13 cellular contexts compared by ENCODE assay signal in genomic region chr12:68733661-68734071, GRCh38. TPM values are rescaled to one million over a fixed set of nuclear protein-coding genes. Genes with fewer than 3 reads are reported as not detected.
DNase-seq lines count a peak whose midpoint lies in the region; ATAC-seq, FAIRE-seq and TF ChIP-seq lines count a peak whose summit lies in the region.
"Had no signal": no experiment of that assay in that cellular context is flagged by ENCODE, and none has a peak within 500 bp of the region (broad histone marks: within the 10 kb centered on the region; RNA-seq: fewer than 3 reads in every experiment).

No MANE protein-coding gene starts in this region.

- no peak for TF ChIP-seq RAD21 in K562 (CRISPR knock-in tag; conservative IDR thresholded peaks at IDR 0.05 in 1 of 2, IDR thresholded peaks at IDR 0.05 in 1 of 2)

- TF ChIP-seq CTCF in AG10803 (conservative IDR thresholded peaks at IDR 0.05; ENCODE audit: low read length) = no peak
- TF ChIP-seq CTCF in K562 (IDR thresholded peaks at IDR 0.05 in 2 of 3, conservative IDR thresholded peaks at IDR 0.05 in 1 of 3; ENCODE audit: insufficient read depth in 2 of 3, low read depth in 1 of 3, low read length in 3 of 3) = no peak

- no peak overlapping the region for H2BK5ac ChIP-seq in mesendoderm (ENCODE audit: low read length)

- POLR2A ChIA-PET in K562 (lab: Yijun Ruan, JAX) = interaction anchor here (0.9 kb wide), 1 partner anchor 9 kb away, joined by 3 read pairs; no protein-coding TSS in a partner anchor

- no peak overlapping the region for H2AK5ac ChIP-seq in mesendoderm (ENCODE audit: low read length)

- H4K5ac ChIP-seq in mesendoderm (ENCODE audit: low read length) = no peak overlapping the region

- BruUV-seq in K562 (replicated peaks; lab: Mats Ljungman, UMichigan) = no TSS peak

- H3K4ac ChIP-seq in mesendoderm (ENCODE audit: low read depth, low read length) = no peak overlapping the region

- H3K4me2 ChIP-seq in K562 (ENCODE audit: insufficient read depth, low read length) = no peak overlapping the region
- H3K4me2 ChIP-seq in mesendoderm (ENCODE audit: low read length) = no peak overlapping the region

- ATAC-seq in K562 = no peak
- ATAC-seq in HG03520 (IDR thresholded peaks at IDR 0.05; ENCODE audit: unreplicated experiment) = no peak
- no peak for ATAC-seq in HG03432 (IDR thresholded peaks at IDR 0.05; ENCODE audit: unreplicated experiment)
- ATAC-seq: naive thymus-derived CD8-positive, alpha-beta T cell had no signal

- H3K4me1 ChIP-seq in K562 (replicated peaks in 1 of 2; ENCODE audit: control insufficient read depth in 2 of 2, insufficient read depth in 2 of 2, low read length in 2 of 2) = no peaks in the 10 kb centered on the region
- H3K4me1 ChIP-seq in mesendoderm (ENCODE audit: control insufficient read depth, low read depth, low read length) = no peaks in the 10 kb centered on the region

- no peaks in the 10 kb centered on the region for H3K9me3 ChIP-seq in K562 (replicated peaks; ENCODE audit: control insufficient read depth, insufficient read depth, low read depth, low read length)

- intact Hi-C loops in K562 (cut with micrococcal nuclease) = no loop called here
- intact Hi-C loops in posterior cingulate gyrus (cut with DNase I) = no loop called here

- H4K8ac ChIP-seq in mesendoderm (ENCODE audit: low read depth, low read length) = no peak overlapping the region

- CTCF ChIA-PET in K562 (lab: Yijun Ruan, JAX; ENCODE audit: low intra/inter-chr PET ratio) = no interaction called here

- H3K23ac ChIP-seq in mesendoderm (ENCODE audit: low read length) = no peak overlapping the region

- H3K9ac ChIP-seq in K562 (ENCODE audit: insufficient read depth in 1 of 2, low read depth in 2 of 2, low read length in 2 of 2) (no peak overlapping the region), mesendoderm (ENCODE audit: low read length) (no peak overlapping the region)

- no peak overlapping the region for H3K4me3 ChIP-seq in AG10803 (ENCODE audit: low read length)
- no peak overlapping the region for H3K4me3 ChIP-seq in K562
- no peak overlapping the region for H3K4me3 ChIP-seq in mesendoderm (ENCODE audit: low read length)

- no peaks in the 10 kb centered on the region for H3K9me1 ChIP-seq in K562 (ENCODE audit: control insufficient read depth, insufficient read depth, low read length)

- FAIRE-seq in K562 (lab: Jason Lieb, UNC) = no peak

- no peaks in the 10 kb centered on the region for H4K20me1 ChIP-seq in K562 (replicated peaks; ENCODE audit: control insufficient read depth, insufficient read depth, low read length)

- no peak overlapping the region for H3K18ac ChIP-seq in mesendoderm (ENCODE audit: low read length)

- H3K79me1 ChIP-seq in mesendoderm (ENCODE audit: low read length) = no peaks in the 10 kb centered on the region

- H3K79me2 ChIP-seq in K562 (ENCODE audit: control insufficient read depth, insufficient read depth, low read length) (no peaks in the 10 kb centered on the region), mesendoderm (ENCODE audit: control insufficient read depth, insufficient read depth, low read length) (no peaks in the 10 kb centered on the region)

- in situ Hi-C loops in K562 (cut with MboI) = no loop called here

- H2AFZ ChIP-seq in K562 (ENCODE audit: low read depth, low read length) = no peak overlapping the region

- H3K36me3 ChIP-seq in K562 (ENCODE audit: control insufficient read depth, insufficient read depth, low read length) (peaks cover 76% of the 10 kb centered on the region), mesendoderm (ENCODE audit: control insufficient read depth, insufficient read depth, low read length) (peaks cover 10% of the 10 kb centered on the region)

- TF ChIP-seq POLR2A in K562 (conservative IDR thresholded peaks at IDR 0.05) = no peak

- DNase-seq in AG10803 (ENCODE audit: low read depth) = peak; percentile 50
- DNase-seq in HT1080 (ENCODE audit: low read depth) = peak; percentile 65
- no peak for DNase-seq in K562 (ENCODE audit: extremely low read depth in 1 of 4, low spot score in 3 of 4)
- DNase-seq in mesendoderm = peak; percentile 52
- DNase-seq in posterior cingulate gyrus = no peak
- DNase-seq in T-helper 9 cell = no peak
- DNase-seq: activated naive CD4-positive, alpha-beta T cell; hippocampal formation; naive thymus-derived CD8-positive, alpha-beta T cell; SHP77 treated with DMSO at 0.1 percent for 48 hours; stimulated activated CD4-positive, alpha-beta T cell treated with anti-CD3 and anti-CD28 coated beads, Interleukin-4, amount 100 ng/mL, for 24 hours had no signal

- no peak overlapping the region for H2BK120ac ChIP-seq in mesendoderm (ENCODE audit: low read depth, low read length)

- H3K56ac ChIP-seq in mesendoderm (ENCODE audit: low read length) = no peak overlapping the region

- no peak overlapping the region for H3K27ac ChIP-seq in K562 (ENCODE audit: extremely low read depth, low read depth, low read length)
- H3K27ac ChIP-seq in mesendoderm (ENCODE audit: low read depth, low read length) = no peak overlapping the region

- H2BK15ac ChIP-seq in mesendoderm (replicated peaks; ENCODE audit: low read depth) = no peak overlapping the region

- TF ChIP-seq EP300 in K562 (IDR thresholded peaks at IDR 0.05; ENCODE audit: low read length) = no peak

- 94% methylated on average over 4 of the region's 4 CpGs for WGBS in K562 (ENCODE audit: insufficient coverage, low coverage, missing lambda C conversion rate)
- WGBS in mesendoderm (ENCODE audit: extremely low coverage, insufficient coverage, low lambda C conversion rate) = no CpG with 5 or more reads among the region's 4 CpGs

- H3K27me3 ChIP-seq in K562 (ENCODE audit: control insufficient read depth in 2 of 2, insufficient read depth in 2 of 2, low read length in 2 of 2) = no peaks in the 10 kb centered on the region
- H3K27me3 ChIP-seq in mesendoderm (ENCODE audit: insufficient read depth, low read length, poor library complexity) = no peaks in the 10 kb centered on the region

TF ChIP-seq in K562, 482 proteins besides CTCF, POLR2A, EP300 and RAD21 (continues in another document):
- TF ChIP-seq MAFF (IDR thresholded peaks at IDR 0.05; ENCODE audit: low read length) (peak; percentile 75; the same call in 1 of the 2 replicates), ZBTB1 (CRISPR knock-in tag; IDR thresholded peaks at IDR 0.05; ENCODE audit: borderline replicate concordance, low read depth) (no peak), NELFE (IDR thresholded peaks at IDR 0.05; ENCODE audit: insufficient read depth, insufficient read length) (no peak), ZNF316 (IDR thresholded peaks at IDR 0.05) (peak; percentile 84), POLR2AphosphoS2 (IDR thresholded peaks at IDR 0.05; ENCODE audit: low read length) (no peak), MAFG (tag; conservative IDR thresholded peaks at IDR 0.05) (peak; percentile 95)

RNA-seq across cellular contexts. Expression of gene SLC35E3, which starts 12.3 kb away (rescaled TPM):
- 5.9 and 6.1 TPM in 2 replicates for total RNA-seq in HT1080 (2014; rRNA removed; shearing (Covaris generic))
- polyA plus RNA-seq in HT1080 (2015; cell fraction: cytosol; rRNA removed) = 3.7 and 3.8 TPM in 2 replicates
- polyA plus RNA-seq in HT1080 (2015; cell fraction: nucleus; rRNA removed) = 3.4 and 9.4 TPM in 2 replicates
- 9.7 and 14.4 TPM in 2 replicates for total RNA-seq in K562 (2011; cell fraction: chromatin; rRNA removed; ENCODE audit: low replicate concordance)
- total RNA-seq in K562 (2011; cell fraction: nucleolus; rRNA removed) = 3.7 and 5.9 TPM in 2 replicates
- total RNA-seq in K562 (2011; cell fraction: nucleoplasm; rRNA removed) = 9.1 and 23.2 TPM in 2 replicates
- 0.73 and 1.2 TPM in 2 replicates for total RNA-seq in K562 (2014; rRNA removed)
- 3.8 and 5.3 TPM in 2 replicates for total RNA-seq in K562 (2014; rRNA removed; fragmentation: Illumina TruSeq; extraction: Trizol)
- 3.4 and 4.1 TPM in 2 replicates for total RNA-seq in K562 (2015; rRNA removed; fragmentation: Illumina TruSeq; extraction: Trizol)
- total RNA-seq in K562 (2021) = 5.1 and 5.9 TPM in 2 replicates
- polyA plus RNA-seq in K562 (2011; rRNA removed) = 5.8 and 6.6 TPM in 2 replicates
- polyA plus RNA-seq in K562 (2011; cell fraction: cytosol; rRNA removed) = 3.0 and 3.8 TPM in 2 replicates
- polyA plus RNA-seq in K562 (2011; cell fraction: nucleus; rRNA removed) = 5.2 and 7.3 TPM in 2 replicates
- polyA plus RNA-seq in K562 (2012) = 4.6 and 4.8 TPM in 2 replicates
- 4.1 and 4.5 TPM in 2 replicates for polyA plus RNA-seq in K562 (2014; fragmentation: Illumina TruSeq; extraction: Trizol)
- polyA plus RNA-seq in K562 (2014; fragmentation: Nextera tagmentation; extraction: Ambion mirVana) = 1 to 10 TPM; 3.5 to 3.8 TPM
- 3.4 and 4.1 TPM in 2 replicates for polyA plus RNA-seq in K562 (2014; rRNA removed)
- 1.8 and 6.4 TPM in 2 replicates for polyA minus RNA-seq in K562 (2011; rRNA and poly(A)+ RNA removed)
- 1.3 and 4.0 TPM in 2 replicates for polyA minus RNA-seq in K562 (2011; cell fraction: cytosol; rRNA and poly(A)+ RNA removed)
- polyA minus RNA-seq in K562 (2011; cell fraction: nucleus; rRNA and poly(A)+ RNA removed) = 1.1 and 2.2 TPM in 2 replicates
- 6.5 TPM for polyA plus RNA-seq in mesendoderm (2013, experiment 1 of 2)
- 7.2 TPM for polyA plus RNA-seq in mesendoderm (2013, experiment 2 of 2)

RNA-seq across cellular contexts. Expression of gene NUP107, which starts 46.9 kb away (rescaled TPM):
- 106 and 111 TPM in 2 replicates for total RNA-seq in HT1080 (2014; rRNA removed; shearing (Covaris generic))
- 39.2 and 44.2 TPM in 2 replicates for polyA plus RNA-seq in HT1080 (2015; cell fraction: cytosol; rRNA removed)
- polyA plus RNA-seq in HT1080 (2015; cell fraction: nucleus; rRNA removed) = 133 and 145 TPM in 2 replicates
- 223 and 507 TPM in 2 replicates for total RNA-seq in K562 (2011; cell fraction: chromatin; rRNA removed; ENCODE audit: low replicate concordance)
- total RNA-seq in K562 (2011; cell fraction: nucleolus; rRNA removed) = 95.6 and 107 TPM in 2 replicates
- total RNA-seq in K562 (2011; cell fraction: nucleoplasm; rRNA removed) = 146 and 148 TPM in 2 replicates
- total RNA-seq in K562 (2014; rRNA removed) (126 and 129 TPM in 2 replicates), K562 (2014; rRNA removed; fragmentation: Illumina TruSeq; extraction: Trizol) (204 and 214 TPM in 2 replicates), K562 (2015; rRNA removed; fragmentation: Illumina TruSeq; extraction: Trizol) (159 and 172 TPM in 2 replicates), K562 (2021) (149 and 161 TPM in 2 replicates)
- polyA plus RNA-seq in K562 (2011; rRNA removed) (196 and 277 TPM in 2 replicates), K562 (2014; fragmentation: Illumina TruSeq; extraction: Trizol) (168 and 199 TPM in 2 replicates), K562 (2014; fragmentation: Nextera tagmentation; extraction: Ambion mirVana) (100 to 1,000 TPM; 162 to 218 TPM), K562 (2014; rRNA removed) (175 and 201 TPM in 2 replicates)
- polyA plus RNA-seq in K562 (2011; cell fraction: cytosol; rRNA removed) = 60.1 and 90.9 TPM in 2 replicates
- 94.7 and 112 TPM in 2 replicates for polyA plus RNA-seq in K562 (2011; cell fraction: nucleus; rRNA removed)
- polyA plus RNA-seq in K562 (2012) = 88.3 and 124 TPM in 2 replicates
- polyA minus RNA-seq in K562 (2011; rRNA and poly(A)+ RNA removed) = 237 and 241 TPM in 2 replicates
- polyA minus RNA-seq in K562 (2011; cell fraction: cytosol; rRNA and poly(A)+ RNA removed) = 94.6 and 128 TPM in 2 replicates
- 70.7 and 128 TPM in 2 replicates for polyA minus RNA-seq in K562 (2011; cell fraction: nucleus; rRNA and poly(A)+ RNA removed)
- 117 TPM for polyA plus RNA-seq in mesendoderm (2013, experiment 1 of 2)
- 113 TPM for polyA plus RNA-seq in mesendoderm (2013, experiment 2 of 2)

Comparison
In these comparisons a context has a peak if more than half of its experiments do, and no peak if none do; other contexts are left out.
1. DNase-seq: peak in AG10803 (single experiment), HT1080 (single experiment) and mesendoderm (single experiment); none in K562 (0 of 4), posterior cingulate gyrus (0 of 10) and T-helper 9 cell (single experiment).